Comparison of ENCODE assay signal across 1 cellular context in the genomic region with DNA sequence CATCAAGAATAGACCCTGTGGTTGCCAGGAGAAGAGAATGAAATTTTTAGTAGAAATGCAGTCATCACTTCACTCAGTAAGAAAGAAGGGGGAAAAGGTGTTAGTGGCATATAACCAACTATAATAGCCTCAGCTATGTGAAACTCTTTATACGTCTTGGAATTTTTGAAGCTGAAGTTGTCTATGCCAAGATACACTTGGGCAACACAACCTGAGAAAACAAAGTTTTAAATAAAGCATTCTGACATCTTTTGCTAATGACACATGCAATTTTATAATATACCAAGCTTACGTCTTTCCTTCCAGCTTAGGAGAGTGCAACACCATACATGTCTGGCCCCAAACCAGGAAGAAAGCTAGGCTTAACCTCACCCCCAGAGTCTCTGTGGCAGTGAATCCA.
TF ChIP-seq lines count a peak whose summit lies in the region.

No MANE protein-coding gene starts in this region.

TF ChIP-seq in IMR-90, 13 proteins besides CTCF, POLR2A, EP300 and RAD21:
- TF ChIP-seq, protein P1, sequence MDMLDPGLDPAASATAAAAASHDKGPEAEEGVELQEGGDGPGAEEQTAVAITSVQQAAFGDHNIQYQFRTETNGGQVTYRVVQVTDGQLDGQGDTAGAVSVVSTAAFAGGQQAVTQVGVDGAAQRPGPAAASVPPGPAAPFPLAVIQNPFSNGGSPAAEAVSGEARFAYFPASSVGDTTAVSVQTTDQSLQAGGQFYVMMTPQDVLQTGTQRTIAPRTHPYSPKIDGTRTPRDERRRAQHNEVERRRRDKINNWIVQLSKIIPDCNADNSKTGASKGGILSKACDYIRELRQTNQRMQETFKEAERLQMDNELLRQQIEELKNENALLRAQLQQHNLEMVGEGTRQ (IDR thresholded peaks at IDR 0.05; ENCODE audit: low read depth, low read length) = no peak
- no peak for TF ChIP-seq MXI1 (IDR thresholded peaks at IDR 0.05; ENCODE audit: borderline replicate concordance, low read depth, low read length)
- no peak for TF ChIP-seq RCOR1 (IDR thresholded peaks at IDR 0.05; ENCODE audit: insufficient replicate concordance, low read length)
- no peak for TF ChIP-seq FOS (IDR thresholded peaks at IDR 0.05; ENCODE audit: low read depth, low read length)
- TF ChIP-seq MAFK (IDR thresholded peaks at IDR 0.05; ENCODE audit: low read depth, low read length) = no peak
- TF ChIP-seq RFX5 (IDR thresholded peaks at IDR 0.05; ENCODE audit: low read depth, low read length) = no peak
- TF ChIP-seq BHLHE40 (IDR thresholded peaks at IDR 0.05; ENCODE audit: low read depth, low read length) = no peak
- TF ChIP-seq SMC3 (IDR thresholded peaks at IDR 0.05; ENCODE audit: low read depth, low read length) = no peak
- no peak for TF ChIP-seq MAZ (IDR thresholded peaks at IDR 0.05; ENCODE audit: borderline replicate concordance, low read depth, low read length)
- TF ChIP-seq CEBPB (IDR thresholded peaks at IDR 0.05; ENCODE audit: low read depth, low read length) = no peak
- TF ChIP-seq CHD1 (IDR thresholded peaks at IDR 0.05; ENCODE audit: low read depth, low read length) = no peak
- TF ChIP-seq, protein P2, sequence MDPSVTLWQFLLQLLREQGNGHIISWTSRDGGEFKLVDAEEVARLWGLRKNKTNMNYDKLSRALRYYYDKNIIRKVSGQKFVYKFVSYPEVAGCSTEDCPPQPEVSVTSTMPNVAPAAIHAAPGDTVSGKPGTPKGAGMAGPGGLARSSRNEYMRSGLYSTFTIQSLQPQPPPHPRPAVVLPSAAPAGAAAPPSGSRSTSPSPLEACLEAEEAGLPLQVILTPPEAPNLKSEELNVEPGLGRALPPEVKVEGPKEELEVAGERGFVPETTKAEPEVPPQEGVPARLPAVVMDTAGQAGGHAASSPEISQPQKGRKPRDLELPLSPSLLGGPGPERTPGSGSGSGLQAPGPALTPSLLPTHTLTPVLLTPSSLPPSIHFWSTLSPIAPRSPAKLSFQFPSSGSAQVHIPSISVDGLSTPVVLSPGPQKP (IDR thresholded peaks at IDR 0.05; ENCODE audit: borderline replicate concordance, low read depth, low read length) = no peak
- TF ChIP-seq NFE2L2 (IDR thresholded peaks at IDR 0.05; ENCODE audit: low read depth, low read length) = no peak
TF ChIP-seq in IMR-90: peak in this region for 0.
